In the genomic region with DNA sequence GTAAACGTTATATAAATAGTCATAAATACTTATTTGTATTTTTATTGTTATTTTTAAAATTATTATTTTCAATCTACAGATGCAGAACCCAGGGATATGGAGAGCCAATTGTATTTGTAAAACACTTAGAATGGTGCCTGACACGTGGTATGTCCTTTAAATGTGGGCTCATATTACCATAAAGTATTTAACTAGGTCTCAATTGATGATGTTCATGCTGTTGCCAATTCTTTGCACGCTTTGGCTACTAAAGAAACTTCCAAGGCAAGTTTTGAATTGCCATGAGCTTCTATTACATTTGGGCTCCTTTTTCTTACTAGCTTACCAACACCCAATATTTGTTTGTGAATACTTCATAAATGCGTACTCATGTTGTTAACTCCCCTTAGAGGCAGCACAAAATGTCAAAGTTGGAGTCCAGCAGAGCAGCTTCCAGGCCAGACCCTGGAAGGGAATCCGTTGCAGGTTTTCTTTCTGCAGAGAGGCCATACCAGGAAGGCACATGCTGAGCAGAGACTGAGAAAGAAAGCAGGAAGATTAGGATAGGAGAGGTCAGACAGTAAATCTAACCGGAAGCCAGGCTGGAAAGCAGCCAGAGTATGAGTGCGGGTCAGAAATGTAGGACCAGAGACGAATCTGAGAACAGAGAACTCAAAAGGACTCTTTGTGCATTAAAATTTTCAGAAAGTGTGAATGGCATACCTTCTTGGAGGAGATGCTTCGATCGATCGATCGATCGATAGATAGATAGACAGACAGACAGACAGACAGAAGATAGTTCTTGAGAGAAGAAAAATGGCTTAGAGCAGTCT, we compare ENCODE assay signal across 12 cellular contexts. TPM values are rescaled to one million over a fixed set of nuclear protein-coding genes. Genes with fewer than 3 reads are reported as not detected.
DNase-seq lines count a peak whose midpoint lies in the region; ATAC-seq and TF ChIP-seq lines count a peak whose summit lies in the region.
"Had no signal": no experiment of that assay in that cellular context is flagged by ENCODE, and none has a peak within 500 bp of the region (broad histone marks: within the 10 kb centered on the region; RNA-seq: fewer than 3 reads in every experiment).

No MANE protein-coding gene starts in this region.

- no peaks in the 10 kb centered on the region for H3K9me3 ChIP-seq in colonic mucosa
- no peaks in the 10 kb centered on the region for H3K9me3 ChIP-seq in Peyer's patch

- H3K27me3 ChIP-seq in H7 (ENCODE audit: control insufficient read depth, insufficient read depth, low read length) (no peaks in the 10 kb centered on the region), colonic mucosa (no peaks in the 10 kb centered on the region), Peyer's patch (no peaks in the 10 kb centered on the region)

- DNase-seq in H7: peak; percentile 48
- DNase-seq in NCI-H2196 treated with DMSO at 0.1 percent for 48 hours (lab: John Stamatoyannopoulos, UW; ENCODE audit: unreplicated experiment): peak; percentile 45
- DNase-seq in colonic mucosa: peak; percentile 65
- peak; percentile 13 to 61 for DNase-seq in lung microvascular endothelial cell (ENCODE audit: low read depth in 2 of 2)
- DNase-seq in HCEC 1CT: no peak
- no peak for DNase-seq in Peyer's patch
- DNase-seq: activated T-cell treated with anti-CD3 and anti-CD28 coated beads for 4 hours, C1 segment of cervical spinal cord, foreskin keratinocyte had no signal

- peak overlapping the region in 1 of 2 donors; percentile 43 for H3K9ac ChIP-seq in colonic mucosa (ENCODE audit: low read depth in 2 of 2, low read length in 2 of 2)

- H3K27ac ChIP-seq in colonic mucosa: peak overlapping the region; percentile 34
- H3K27ac ChIP-seq in Peyer's patch: peak overlapping the region in 1 of 4 donors; percentile 4
- H3K27ac ChIP-seq: foreskin keratinocyte, skin epidermis had no signal

- no peak for ATAC-seq in GM19395 (IDR thresholded peaks at IDR 0.05; ENCODE audit: unreplicated experiment)
- ATAC-seq in GM21447 (IDR thresholded peaks at IDR 0.05; ENCODE audit: unreplicated experiment): no peak
- ATAC-seq: foreskin keratinocyte had no signal

- no peak for TF ChIP-seq CTCF in colonic mucosa (IDR thresholded peaks at IDR 0.05)
- TF ChIP-seq CTCF in Peyer's patch (IDR thresholded peaks at IDR 0.05): no peak

- no peaks in the 10 kb centered on the region for H3K36me3 ChIP-seq in H7 (replicated peaks; ENCODE audit: control insufficient read depth, insufficient read depth, low read length)
- H3K36me3 ChIP-seq in colonic mucosa: no peaks in the 10 kb centered on the region
- no peaks in the 10 kb centered on the region for H3K36me3 ChIP-seq in Peyer's patch

- intact Hi-C loops in colonic mucosa (cut with DNase I): no loop called here

- peaks cover 17% of the 10 kb centered on the region for H3K4me1 ChIP-seq in colonic mucosa
- H3K4me1 ChIP-seq in Peyer's patch: peaks cover 0 to 13% (median 0%) of the 10 kb centered on the region in 4 donors
- H3K4me1 ChIP-seq: foreskin keratinocyte had no signal

- no peak overlapping the region for H3K4me3 ChIP-seq in H7 (ENCODE audit: insufficient read depth, low read depth, low read length)
- no peak overlapping the region for H3K4me3 ChIP-seq in colonic mucosa
- no peak overlapping the region for H3K4me3 ChIP-seq in Peyer's patch
- H3K4me3 ChIP-seq: skin epidermis had no signal

- TF ChIP-seq POLR2A in Peyer's patch (IDR thresholded peaks at IDR 0.05): no peak

RNA-seq across cellular contexts. Expression of a gene that starts 4.2 kb away (rescaled TPM):
- total RNA-seq in H7 (2014; rRNA removed; shearing (Covaris generic)): not detected in 2 replicates
- total RNA-seq in colonic mucosa (10 to 100 TPM; 29.0 to 37.2 TPM), lung microvascular endothelial cell (0.40 and 1.1 TPM in 2 replicates), Peyer's patch (100 to 1,000 TPM in 1 of 4 donors, 10 to 100 TPM in 3; 67.4 to 152 (median 87.7) TPM)
- total RNA-seq: foreskin keratinocyte had no signal

Comparison
In these comparisons a context has a peak if more than half of its experiments do, and no peak if none do; other contexts are left out.
1. DNase-seq: peak in H7 (single experiment), NCI-H2196 treated with DMSO at 0.1 percent for 48 hours (single experiment), colonic mucosa (single experiment) and lung microvascular endothelial cell (2 of 2); none in HCEC 1CT (single experiment) and Peyer's patch (0 of 3).
2. RNA of a gene that starts 4.2 kb away (total RNA-seq): 67.4 to 152 TPM in Peyer's patch and 29.0 to 37.2 TPM in colonic mucosa; 0.40 to 1.1 TPM in lung microvascular endothelial cell and not detected in H7; every median in the first group is over 10 times any median in the second.